8 cellular contexts compared by ENCODE assay signal in the genomic region with DNA sequence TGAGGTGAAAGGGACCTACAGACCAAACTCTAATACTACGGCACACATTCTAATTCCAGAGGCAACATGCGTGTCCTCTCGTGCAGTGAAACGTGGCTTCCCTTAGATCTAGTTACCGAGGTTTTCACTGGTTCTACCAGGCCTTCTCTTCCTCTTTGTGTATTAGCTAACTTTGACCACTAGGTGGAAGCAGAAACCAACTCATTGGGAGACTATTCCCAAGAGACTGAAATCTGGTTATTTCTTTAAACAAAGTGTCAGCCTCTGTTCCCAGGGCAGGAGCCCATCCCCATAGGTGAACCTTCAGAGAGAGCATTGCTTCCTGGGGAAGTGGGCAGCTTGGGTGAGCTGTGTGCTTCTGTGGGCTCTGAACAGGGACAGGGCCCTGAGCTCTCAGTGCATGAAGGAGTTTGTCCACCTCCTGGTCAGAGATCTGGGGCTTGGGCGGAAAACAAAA. TPM values are rescaled to one million over a fixed set of nuclear protein-coding genes. Genes with fewer than 3 reads are reported as not detected.
DNase-seq lines count a peak whose midpoint lies in the region; ATAC-seq and TF ChIP-seq lines count a peak whose summit lies in the region.

No MANE protein-coding gene starts in this region.

- DNase-seq in DMS 273 (lab: John Stamatoyannopoulos, UW; ENCODE audit: unreplicated experiment) = peak; percentile 86
- DNase-seq in NCI-H1092 treated with DMSO at 0.1 percent for 48 hours (lab: John Stamatoyannopoulos, UW) = peak; percentile 30
- peak; percentile 26 to 70 for DNase-seq in SW 1271 (lab: John Stamatoyannopoulos, UW)
- peak; percentile 2 for DNase-seq in epithelial cell of prostate (ENCODE audit: low read depth, low spot score)
- DNase-seq in mucosa of descending colon = peak in 1 of 3 donors; percentile 37

- peak; percentile 76 for TF ChIP-seq CTCF in mucosa of descending colon (IDR thresholded peaks at IDR 0.05)

- no peaks in the 10 kb centered on the region for H3K4me1 ChIP-seq in mucosa of descending colon (ENCODE audit: low read depth)

- H3K36me3 ChIP-seq in mucosa of descending colon (ENCODE audit: low read depth) = no peaks in the 10 kb centered on the region

- ATAC-seq in GM21515 (IDR thresholded peaks at IDR 0.05; ENCODE audit: unreplicated experiment) (peak; percentile 59), mucosa of descending colon (peak; percentile 83), GM18519 (IDR thresholded peaks at IDR 0.05; ENCODE audit: low FRiP score, unreplicated experiment) (no peak), HG03571 (IDR thresholded peaks at IDR 0.05; ENCODE audit: unreplicated experiment) (no peak)

- H3K27ac ChIP-seq in epithelial cell of prostate = no peak overlapping the region

- intact Hi-C loops in mucosa of descending colon (cut with DNase I, micrococcal nuclease) = no loop called here

- no peaks in the 10 kb centered on the region for H3K9me3 ChIP-seq in mucosa of descending colon

- H3K4me3 ChIP-seq in mucosa of descending colon = no peak overlapping the region

RNA-seq across cellular contexts. Expression of a gene that starts 19.7 kb away (rescaled TPM):
- under 1 TPM in 2 of 3 donors, not detected in 1; 0.16 to 0.27 TPM for total RNA-seq in mucosa of descending colon

Comparison
In these comparisons a context has a peak if more than half of its experiments do, and no peak if none do; other contexts are left out.
1. ATAC-seq: peak in GM21515 (single experiment) and mucosa of descending colon (single experiment); none in GM18519 (single experiment) and HG03571 (single experiment).